10 cellular contexts compared by ENCODE assay signal in the genomic region with DNA sequence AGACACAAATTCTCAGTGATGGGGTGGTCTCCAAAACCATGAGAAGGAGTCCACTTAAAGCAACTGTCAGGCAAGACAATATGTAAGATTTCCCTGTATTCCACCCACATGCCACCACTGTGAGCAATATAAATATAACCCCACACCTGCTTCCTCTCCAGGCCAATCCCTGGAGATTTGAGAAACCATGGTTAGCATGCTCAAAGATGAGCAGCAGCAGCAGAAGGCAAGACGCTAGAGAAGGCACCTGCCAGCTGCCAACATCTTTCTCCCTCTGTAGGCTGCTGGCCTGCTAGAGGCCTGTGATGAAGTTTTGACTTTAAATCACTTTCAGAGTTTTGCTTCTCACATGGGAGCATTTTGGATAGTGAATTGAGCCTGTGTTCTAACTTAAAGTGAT. TPM values are rescaled to one million over a fixed set of nuclear protein-coding genes. Genes with fewer than 3 reads are reported as not detected.
DNase-seq lines count a peak whose midpoint lies in the region; ATAC-seq and TF ChIP-seq lines count a peak whose summit lies in the region.
"Had no signal": no experiment of that assay in that cellular context is flagged by ENCODE, and none has a peak within 500 bp of the region (broad histone marks: within the 10 kb centered on the region; RNA-seq: fewer than 3 reads in every experiment).

No MANE protein-coding gene starts in this region.

- H3K36me3 ChIP-seq in ascending aorta (no peaks in the 10 kb centered on the region), right lobe of liver (no peaks in the 10 kb centered on the region), tibial nerve (peaks cover 0 to 5% (median 0%) of the 10 kb centered on the region in 3 donors)

- H3K4me1 Mint-ChIP-seq in activated CD4-positive, alpha-beta T cell treated with anti-CD3 and anti-CD28 coated beads for 36 hours = peaks cover 13% of the 10 kb centered on the region

- CTCF ChIA-PET in activated CD4-positive, alpha-beta T cell treated with anti-CD3 and anti-CD28 coated beads for 36 hours (lab: Charles Lee) = interaction anchor here (1.6 to 3.0 kb wide), 2 partner anchors 19 to 25 kb away, joined by 4 to 7 read pairs; no protein-coding TSS in a partner anchor

- H3K9me3 Mint-ChIP-seq in activated CD4-positive, alpha-beta T cell treated with anti-CD3 and anti-CD28 coated beads for 36 hours (ENCODE audit: low read depth) = peaks cover 4% of the 10 kb centered on the region

- H3K4me3 ChIP-seq in ascending aorta (no peak overlapping the region), right lobe of liver (peak overlapping the region in 1 of 3 donors; percentile 2), tibial nerve (no peak overlapping the region)

- no peak overlapping the region for H3K4me3 Mint-ChIP-seq in activated CD4-positive, alpha-beta T cell treated with anti-CD3 and anti-CD28 coated beads for 36 hours

- 83% methylated on average over 1 of the region's 1 CpG for WGBS in right lobe of liver (ENCODE audit: insufficient coverage, low coverage, low lambda C conversion rate, missing lambda C conversion rate)
- WGBS in tibial nerve, 2 donors = 33 to 38% methylated on average over 1 of the region's 1 CpG

- TF ChIP-seq POLR2A in right lobe of liver (IDR thresholded peaks at IDR 0.05) (no peak), tibial nerve (IDR thresholded peaks at IDR 0.05) (no peak)

- intact Hi-C loops in activated CD4-positive, alpha-beta T cell treated with anti-CD3 and anti-CD28 coated beads for 36 hours (cut with DNase I, micrococcal nuclease) = no loop called here
- intact Hi-C loops in ascending aorta (cut with DNase I) = loop anchor here (1.0 kb wide), 2 partner anchors 15 to 26 kb away; a partner anchor contains a TSS
- intact Hi-C loops in right lobe of liver (cut with DNase I) = no loop called here

- H3K4me1 ChIP-seq in ascending aorta = peaks cover 5 to 17% of the 10 kb centered on the region in 2 donors
- H3K4me1 ChIP-seq in right lobe of liver = peaks cover 0 to 18% (median 0%) of the 10 kb centered on the region in 4 donors
- peaks cover 0 to 24% (median 16%) of the 10 kb centered on the region in 4 donors for H3K4me1 ChIP-seq in tibial nerve
- H3K4me1 ChIP-seq: parathyroid adenoma had no signal

- H3K27me3 Mint-ChIP-seq in activated CD4-positive, alpha-beta T cell treated with anti-CD3 and anti-CD28 coated beads for 36 hours = no peaks in the 10 kb centered on the region

- H3K36me3 Mint-ChIP-seq in activated CD4-positive, alpha-beta T cell treated with anti-CD3 and anti-CD28 coated beads for 36 hours (ENCODE audit: low read depth) = peaks cover 5% of the 10 kb centered on the region

- H3K27me3 ChIP-seq in ascending aorta (no peaks in the 10 kb centered on the region), right lobe of liver (no peaks in the 10 kb centered on the region), tibial nerve (no peaks in the 10 kb centered on the region)

- H3K9me3 ChIP-seq in ascending aorta (no peaks in the 10 kb centered on the region), right lobe of liver (no peaks in the 10 kb centered on the region), tibial nerve (peaks cover 0 to 7% (median 0%) of the 10 kb centered on the region in 4 donors)

- DNase-seq in activated CD4-positive, alpha-beta T cell treated with anti-CD3 and anti-CD28 coated beads for 36 hours = no peak
- no peak for DNase-seq in activated CD4-positive, alpha-beta T cell treated with anti-CD3 and anti-CD28 coated beads, Interleukin-2, amount 50 U/mL, for 48 hours
- DNase-seq in ascending aorta (ENCODE audit: low spot score in 2 of 2) (no peak), right lobe of liver (no peak), tibial nerve (ENCODE audit: low spot score in 2 of 2) (no peak), NCI-H748 treated with DMSO at 0.1 percent for 48 hours (lab: John Stamatoyannopoulos, UW) (no peak), inferior parietal cortex (ENCODE audit: extremely low spot score) (no peak), nucleus accumbens (lab: John Stamatoyannopoulos, UW) (no peak)
- DNase-seq: KG1 had no signal

- TF ChIP-seq CTCF in ascending aorta (IDR thresholded peaks at IDR 0.05) (no peak), right lobe of liver (IDR thresholded peaks at IDR 0.05) (no peak), tibial nerve (IDR thresholded peaks at IDR 0.05) (no peak)

- peak overlapping the region; percentile 47 for H3K27ac Mint-ChIP-seq in activated CD4-positive, alpha-beta T cell treated with anti-CD3 and anti-CD28 coated beads for 36 hours

- peak; percentile 27 for ATAC-seq in activated CD4-positive, alpha-beta T cell treated with anti-CD3 and anti-CD28 coated beads for 36 hours
- peak in 3 of 4 donors; percentile 15 to 19 (median 17) for ATAC-seq in right lobe of liver

- H3K27ac ChIP-seq in ascending aorta (peak overlapping the region; percentile 80 to 86), right lobe of liver (peak overlapping the region; percentile 61 to 96 (median 80)), tibial nerve (peak overlapping the region; percentile 18 to 93 (median 80))
- H3K27ac ChIP-seq: parathyroid adenoma had no signal

- POLR2A ChIA-PET in activated CD4-positive, alpha-beta T cell treated with anti-CD3 and anti-CD28 coated beads for 36 hours (lab: Charles Lee) = no interaction called here

- TF ChIP-seq EP300 in tibial nerve (IDR thresholded peaks at IDR 0.05) = no peak

RNA-seq across cellular contexts. Expression of a gene that starts 7.9 kb away (rescaled TPM):
- 100 to 1,000 TPM in 1 of 2 experiments, 10 to 100 TPM in 1; 90.6 to 105 TPM for total RNA-seq in activated CD4-positive, alpha-beta T cell treated with anti-CD3 and anti-CD28 coated beads for 36 hours
- total RNA-seq in ascending aorta (205 TPM), right lobe of liver (1,000 to 10,000 TPM in 3 of 6 experiments, 100 to 1,000 TPM in 3; 606 to 3,254 (median 1,720) TPM), tibial nerve (100 to 1,000 TPM in 3 of 4 donors, 10 to 100 TPM in 1; 95.6 to 457 (median 287) TPM)

RNA-seq across cellular contexts. Expression of a gene that starts 26.3 kb away (rescaled TPM):
- 10 to 100 TPM; 87.2 to 91.5 TPM for total RNA-seq in activated CD4-positive, alpha-beta T cell treated with anti-CD3 and anti-CD28 coated beads for 36 hours
- total RNA-seq in ascending aorta (44.6 TPM), right lobe of liver (10 to 100 TPM; 21.1 to 64.3 (median 37.6) TPM), tibial nerve (10 to 100 TPM; 69.3 to 81.4 (median 78.0) TPM)
